Comparison of ENCODE assay signal across 11 cellular contexts in genomic region chr3:189132901-189133300, GRCh38. TPM values are rescaled to one million over a fixed set of nuclear protein-coding genes. Genes with fewer than 3 reads are reported as not detected.
A peak's percentile ranks its signal among the peaks of the same experiment; 100 is the strongest.
DNase-seq lines count a peak whose midpoint lies in the region; ATAC-seq and TF ChIP-seq lines count a peak whose summit lies in the region.
"Had no signal": no experiment of that assay in that cellular context is flagged by ENCODE, and none has a peak within 500 bp of the region (broad histone marks: within the 10 kb centered on the region; RNA-seq: fewer than 3 reads in every experiment).

No MANE protein-coding gene starts in this region.

- no peak for TF ChIP-seq CTCF in left lung (IDR thresholded peaks at IDR 0.05)
- no peak for TF ChIP-seq CTCF in transverse colon (IDR thresholded peaks at IDR 0.05)
- TF ChIP-seq CTCF in Peyer's patch (IDR thresholded peaks at IDR 0.05): no peak

- no peak overlapping the region for H3K4me3 ChIP-seq in left lung
- H3K4me3 ChIP-seq in transverse colon: no peak overlapping the region
- H3K4me3 ChIP-seq in Peyer's patch: no peak overlapping the region
- H3K4me3 ChIP-seq: GM23338 had no signal

- H3K9me3 Mint-ChIP-seq in activated naive CD4-positive, alpha-beta T cell treated with anti-CD3 and anti-CD28 coated beads for 36 hours: peaks cover 7% of the 10 kb centered on the region
- peaks cover 4 to 9% (median 4%) of the 10 kb centered on the region in 3 donors for H3K9me3 Mint-ChIP-seq in T-cell
- H3K9me3 Mint-ChIP-seq: GM23338 had no signal

- CTCF ChIA-PET in activated naive CD4-positive, alpha-beta T cell treated with anti-CD3 and anti-CD28 coated beads for 36 hours (lab: Charles Lee): interaction anchor here (0.6 to 2.9 kb wide), 3 partner anchors 13 to 272 kb away, joined by 3 to 12 read pairs (median 3); no protein-coding TSS in a partner anchor
- CTCF ChIA-PET in T-cell (lab: Charles Lee): interaction anchor here (0.6 to 2.9 kb wide), 7 partner anchors 9 to 1395 kb away, joined by 3 to 23 read pairs (median 7); no protein-coding TSS in a partner anchor

- H3K4me3 Mint-ChIP-seq in activated naive CD4-positive, alpha-beta T cell treated with anti-CD3 and anti-CD28 coated beads for 36 hours: no peak overlapping the region
- peak overlapping the region; percentile 10 to 58 (median 26) for H3K4me3 Mint-ChIP-seq in T-cell
- H3K4me3 Mint-ChIP-seq: GM23338 had no signal

- peaks cover 21% of the 10 kb centered on the region for H3K4me1 Mint-ChIP-seq in activated naive CD4-positive, alpha-beta T cell treated with anti-CD3 and anti-CD28 coated beads for 36 hours (ENCODE audit: low read depth)
- H3K4me1 Mint-ChIP-seq in T-cell: peaks cover 20 to 49% (median 46%) of the 10 kb centered on the region in 3 donors
- H3K4me1 Mint-ChIP-seq: GM23338, naive B cell had no signal

- H3K4me1 ChIP-seq in left lung: peaks cover 0 to 18% of the 10 kb centered on the region in 2 donors
- peaks cover 10 to 26% (median 14%) of the 10 kb centered on the region in 4 donors for H3K4me1 ChIP-seq in transverse colon
- peaks cover 0 to 10% (median 0%) of the 10 kb centered on the region in 4 donors for H3K4me1 ChIP-seq in Peyer's patch

- H3K36me3 ChIP-seq in left lung (no peaks in the 10 kb centered on the region), transverse colon (no peaks in the 10 kb centered on the region), Peyer's patch (no peaks in the 10 kb centered on the region)

- TF ChIP-seq POLR2A in transverse colon (IDR thresholded peaks at IDR 0.05) (no peak), Peyer's patch (IDR thresholded peaks at IDR 0.05) (no peak)

- H3K27me3 ChIP-seq in left lung: no peaks in the 10 kb centered on the region
- H3K27me3 ChIP-seq in transverse colon: no peaks in the 10 kb centered on the region
- no peaks in the 10 kb centered on the region for H3K27me3 ChIP-seq in Peyer's patch

- peak overlapping the region; percentile 76 for H3K27ac Mint-ChIP-seq in activated naive CD4-positive, alpha-beta T cell treated with anti-CD3 and anti-CD28 coated beads for 36 hours
- peak overlapping the region; percentile 96 to 100 for H3K27ac Mint-ChIP-seq in T-cell
- H3K27ac Mint-ChIP-seq: B cell, GM23338, naive B cell had no signal

- 49 to 58% methylated on average over 2 to 3 of the region's 3 CpGs for WGBS in transverse colon (ENCODE audit: low coverage in 1 of 2), 2 donors

- H3K9me3 ChIP-seq in left lung: no peaks in the 10 kb centered on the region
- H3K9me3 ChIP-seq in transverse colon: no peaks in the 10 kb centered on the region
- H3K9me3 ChIP-seq in Peyer's patch: no peaks in the 10 kb centered on the region

- intact Hi-C loops in activated naive CD4-positive, alpha-beta T cell treated with anti-CD3 and anti-CD28 coated beads for 36 hours (cut with micrococcal nuclease): loop anchor here (1.0 to 5.0 kb wide), 8 partner anchors 92 to 1210 kb away; no protein-coding TSS in a partner anchor
- intact Hi-C loops in left lung (cut with DNase I): loop anchor here in 1 of 2 donors (10.0 kb wide), 1 partner anchor 158 kb away; no protein-coding TSS in a partner anchor
- intact Hi-C loops in transverse colon (cut with DNase I; ENCODE audit: low total_unique reads): no loop called here

- no peak for DNase-seq in activated naive CD4-positive, alpha-beta T cell treated with anti-CD3 and anti-CD28 coated beads for 36 hours
- no peak for DNase-seq in activated naive CD4-positive, alpha-beta T cell (lab: John Stamatoyannopoulos, UW)
- DNase-seq in T-cell: no peak
- no peak for DNase-seq in left lung
- no peak for DNase-seq in transverse colon
- no peak for DNase-seq in Peyer's patch
- no peak for DNase-seq in stimulated activated CD4-positive, alpha-beta T cell treated with anti-CD3 and anti-CD28 coated beads, Interleukin-4, amount 100 ng/mL, for 4 hours
- DNase-seq: naive B cell had no signal

- TF ChIP-seq EP300 in transverse colon (IDR thresholded peaks at IDR 0.05; ENCODE audit: low read depth): no peak

- H3K27me3 Mint-ChIP-seq in activated naive CD4-positive, alpha-beta T cell treated with anti-CD3 and anti-CD28 coated beads for 36 hours (ENCODE audit: low read depth): no peaks in the 10 kb centered on the region
- H3K27me3 Mint-ChIP-seq in T-cell: no peaks in the 10 kb centered on the region

- in situ Hi-C loops in transverse colon (cut with MboI; ENCODE audit: low pct_ligation_motif_present in 1 of 4, low pct_unique_long_range_greater_than_20kb in 1 of 4, low sequenced_read_pairs in 3 of 4): loop anchor here in 1 of 4 donors (25.0 kb wide), 1 partner anchor 1396 kb away; the partner anchor contains the start of gene BCL6

- ATAC-seq in T-cell (replicated peaks in 1 of 4) (peak in 1 of 4 experiments; percentile 6), left lung (no peak), HG03108 (IDR thresholded peaks at IDR 0.05; ENCODE audit: unreplicated experiment) (no peak)
- ATAC-seq: GM23338 had no signal

- H3K27ac ChIP-seq in left lung (peak overlapping the region; percentile 40 to 77), transverse colon (peak overlapping the region; percentile 52 to 71 (median 56)), Peyer's patch (peak overlapping the region in 2 of 4 donors; percentile 38 to 69)

- POLR2A ChIA-PET in T-cell (lab: Charles Lee): no interaction called here

- H3K36me3 Mint-ChIP-seq in activated naive CD4-positive, alpha-beta T cell treated with anti-CD3 and anti-CD28 coated beads for 36 hours (ENCODE audit: low read depth): peaks cover 6% of the 10 kb centered on the region
- H3K36me3 Mint-ChIP-seq in T-cell: peaks cover 20% of the 10 kb centered on the region

RNA-seq across cellular contexts. Expression of gene TPRG1, which starts 38.9 kb away (rescaled TPM):
- total RNA-seq in activated naive CD4-positive, alpha-beta T cell treated with anti-CD3 and anti-CD28 coated beads for 36 hours: 1 to 10 TPM in 1 of 2 experiments, under 1 TPM in 1; 0.55 to 1.0 TPM
- total RNA-seq in T-cell (10 to 100 TPM in 3 of 5 donors, 1 to 10 TPM in 2; 5.6 to 28.4 (median 15.5) TPM), left lung (10 to 100 TPM in 1 of 2 donors, 1 to 10 TPM in 1; 5.0 to 12.8 TPM), transverse colon (10 to 100 TPM in 1 of 4 donors, 1 to 10 TPM in 2, not detected in 1; 2.3 to 14.9 (median 4.1) TPM), Peyer's patch (10 to 100 TPM in 1 of 4 donors, 1 to 10 TPM in 1, under 1 TPM in 1, not detected in 1; 0.66 to 23.1 (median 5.6) TPM)
